Comparison of ENCODE assay signal across 8 cellular contexts in genomic region chr12:126772171-126772864, GRCh38.
A peak's percentile ranks its signal among the peaks of the same experiment; 100 is the strongest.
DNase-seq lines count a peak whose midpoint lies in the region; ATAC-seq and TF ChIP-seq lines count a peak whose summit lies in the region.

No MANE protein-coding gene starts in this region.

- peaks cover 1% of the 10 kb centered on the region for H3K27me3 Mint-ChIP-seq in activated naive CD8-positive, alpha-beta T cell treated with anti-CD3 and anti-CD28 coated beads, Interleukin-2, amount 10 ng/mL, durations not matched to agents 7 days and 5 days

- H3K9ac ChIP-seq in skeletal muscle satellite cell (ENCODE audit: low read depth, low read length), result peak overlapping the region; percentile 88

- no peak for TF ChIP-seq CTCF in thyroid gland (IDR thresholded peaks at IDR 0.05)

- no peak overlapping the region for H3K27ac ChIP-seq in thyroid gland

- peak; percentile 74 for ATAC-seq in HG02840 (IDR thresholded peaks at IDR 0.05; ENCODE audit: low FRiP score, unreplicated experiment)
- peak; percentile 36 for ATAC-seq in activated naive CD8-positive, alpha-beta T cell treated with anti-CD3 and anti-CD28 coated beads, Interleukin-2, amount 10 ng/mL, durations not matched to agents 7 days and 5 days (ENCODE audit: low read depth)

- TF ChIP-seq POLR2A in thyroid gland (IDR thresholded peaks at IDR 0.05), result no peak

- no peaks in the 10 kb centered on the region for H3K27me3 ChIP-seq in skeletal muscle satellite cell (ENCODE audit: control insufficient read depth, insufficient read depth, low read length)
- no peaks in the 10 kb centered on the region for H3K27me3 ChIP-seq in thyroid gland

- POLR2A ChIA-PET in activated naive CD8-positive, alpha-beta T cell treated with anti-CD3 and anti-CD28 coated beads, Interleukin-2, amount 10 ng/mL, durations not matched to agents 7 days and 5 days (lab: Charles Lee), result no interaction called here

- H3K36me3 ChIP-seq in skeletal muscle satellite cell (ENCODE audit: insufficient read depth, low read length) (no peaks in the 10 kb centered on the region), thyroid gland (no peaks in the 10 kb centered on the region)

- peak overlapping the region; percentile 76 for H3K4me3 ChIP-seq in skeletal muscle satellite cell (ENCODE audit: low read length)
- no peak overlapping the region for H3K4me3 ChIP-seq in thyroid gland (replicated peaks in 1 of 3)

- H3K4me1 Mint-ChIP-seq in activated naive CD8-positive, alpha-beta T cell treated with anti-CD3 and anti-CD28 coated beads, Interleukin-2, amount 10 ng/mL, durations not matched to agents 7 days and 5 days, result peaks cover 2% of the 10 kb centered on the region

- peak overlapping the region; percentile 88 for H3K4me2 ChIP-seq in skeletal muscle satellite cell (ENCODE audit: low read length)

- H3K9me3 ChIP-seq in skeletal muscle satellite cell (replicated peaks; ENCODE audit: low read length) (no peaks in the 10 kb centered on the region), thyroid gland (no peaks in the 10 kb centered on the region)

- H3K4me1 ChIP-seq in skeletal muscle satellite cell (ENCODE audit: control insufficient read depth, insufficient read depth, low read length) (no peaks in the 10 kb centered on the region), thyroid gland (no peaks in the 10 kb centered on the region)

- peak; percentile 31 for DNase-seq in NCI-H1105 treated with DMSO at 0.1 percent for 48 hours (lab: John Stamatoyannopoulos, UW)
- DNase-seq in NCI-H1105 (lab: John Stamatoyannopoulos, UW), result no peak
- DNase-seq in NCI-H774 (lab: John Stamatoyannopoulos, UW), result peak; percentile 36
- no peak for DNase-seq in activated naive CD8-positive, alpha-beta T cell treated with anti-CD3 and anti-CD28 coated beads, Interleukin-2, amount 10 ng/mL, durations not matched to agents 7 days and 5 days
- DNase-seq in NCI-H2081 (lab: John Stamatoyannopoulos, UW), result no peak
- no peak for DNase-seq in thyroid gland

- peak overlapping the region; percentile 47 for H3K4me3 Mint-ChIP-seq in activated naive CD8-positive, alpha-beta T cell treated with anti-CD3 and anti-CD28 coated beads, Interleukin-2, amount 10 ng/mL, durations not matched to agents 7 days and 5 days

- H3K36me3 Mint-ChIP-seq in activated naive CD8-positive, alpha-beta T cell treated with anti-CD3 and anti-CD28 coated beads, Interleukin-2, amount 10 ng/mL, durations not matched to agents 7 days and 5 days, result no peaks in the 10 kb centered on the region

- H3K9me3 Mint-ChIP-seq in activated naive CD8-positive, alpha-beta T cell treated with anti-CD3 and anti-CD28 coated beads, Interleukin-2, amount 10 ng/mL, durations not matched to agents 7 days and 5 days, result peaks cover 23% of the 10 kb centered on the region

- intact Hi-C loops in thyroid gland (cut with DNase I), result no loop called here

- peak overlapping the region; percentile 56 for H3K27ac Mint-ChIP-seq in activated naive CD8-positive, alpha-beta T cell treated with anti-CD3 and anti-CD28 coated beads, Interleukin-2, amount 10 ng/mL, durations not matched to agents 7 days and 5 days

- WGBS in thyroid gland, 2 donors, result 78 to 87% methylated on average over 18 of the region's 18 CpGs

Comparison
In these comparisons a context has a peak if more than half of its experiments do, and no peak if none do; other contexts are left out.
1. DNase-seq: peak in NCI-H1105 treated with DMSO at 0.1 percent for 48 hours (single experiment) and NCI-H774 (single experiment); none in NCI-H1105 (single experiment), activated naive CD8-positive, alpha-beta T cell treated with anti-CD3 and anti-CD28 coated beads, Interleukin-2, amount 10 ng/mL, durations not matched to agents 7 days and 5 days (single experiment), NCI-H2081 (0 of 2) and thyroid gland (0 of 2).